1 cellular context compared by ENCODE assay signal in the genomic region with DNA sequence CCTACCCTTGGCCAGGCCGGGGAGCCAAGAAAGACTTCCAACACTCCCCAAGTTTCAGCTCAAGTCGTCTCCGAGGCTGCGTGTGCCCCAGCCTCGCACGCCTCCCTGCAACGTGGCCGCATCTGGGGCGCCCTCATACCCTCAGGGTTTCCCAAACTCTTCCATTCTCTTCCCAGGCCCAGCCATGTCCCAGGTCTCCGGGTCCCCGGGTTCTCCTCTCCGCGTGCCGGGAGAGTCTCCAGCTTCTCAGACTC.
TF ChIP-seq lines count a peak whose summit lies in the region.

No MANE protein-coding gene starts in this region.

TF ChIP-seq in H1, 55 proteins besides CTCF, POLR2A, EP300 and RAD21 (continued from another document):
- no peak for TF ChIP-seq ATF2 (IDR thresholded peaks at IDR 0.05; ENCODE audit: low read length)
- 0 out of 2 replicates have a peak, but pooled peaks have one; percentile 7 for TF ChIP-seq RBBP5 (IDR thresholded peaks at IDR 0.05; ENCODE audit: borderline replicate concordance, low read depth, low read length)
- TF ChIP-seq SRF (IDR thresholded peaks at IDR 0.05; ENCODE audit: low read depth, low read length) = no peak
- TF ChIP-seq EZH2 (IDR thresholded peaks at IDR 0.05; ENCODE audit: low read depth, low read length, severe bottlenecking) = no peak
- TF ChIP-seq CEBPB (IDR thresholded peaks at IDR 0.05; ENCODE audit: low read depth, low read length) = no peak
- no peak for TF ChIP-seq EGR1 (IDR thresholded peaks at IDR 0.05; ENCODE audit: borderline replicate concordance, low read depth, low read length)
- TF ChIP-seq RFX5 (IDR thresholded peaks at IDR 0.05; ENCODE audit: borderline replicate concordance, low read depth, low read length) = no peak
- no peak for TF ChIP-seq SIX5 (IDR thresholded peaks at IDR 0.05; ENCODE audit: low read depth, low read length)
- no peak for TF ChIP-seq SIRT6 (IDR thresholded peaks at IDR 0.05; ENCODE audit: low read length)
- TF ChIP-seq KDM4A (IDR thresholded peaks at IDR 0.05; ENCODE audit: low read depth, low read length, severe bottlenecking) = peak; percentile 36
- no peak for TF ChIP-seq NRF1 (IDR thresholded peaks at IDR 0.05; ENCODE audit: low read depth, low read length)
- TF ChIP-seq CBX8 (IDR thresholded peaks at IDR 0.05; ENCODE audit: borderline replicate concordance, low read depth, low read length) = no peak
- TF ChIP-seq, protein P1, sequence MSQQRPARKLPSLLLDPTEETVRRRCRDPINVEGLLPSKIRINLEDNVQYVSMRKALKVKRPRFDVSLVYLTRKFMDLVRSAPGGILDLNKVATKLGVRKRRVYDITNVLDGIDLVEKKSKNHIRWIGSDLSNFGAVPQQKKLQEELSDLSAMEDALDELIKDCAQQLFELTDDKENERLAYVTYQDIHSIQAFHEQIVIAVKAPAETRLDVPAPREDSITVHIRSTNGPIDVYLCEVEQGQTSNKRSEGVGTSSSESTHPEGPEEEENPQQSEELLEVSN (IDR thresholded peaks at IDR 0.05) = 0 out of 2 replicates have a peak, but pooled peaks have one; percentile 5
- no peak for TF ChIP-seq POU5F1 (IDR thresholded peaks at IDR 0.05; ENCODE audit: low read depth, low read length)
